In the genomic region with DNA sequence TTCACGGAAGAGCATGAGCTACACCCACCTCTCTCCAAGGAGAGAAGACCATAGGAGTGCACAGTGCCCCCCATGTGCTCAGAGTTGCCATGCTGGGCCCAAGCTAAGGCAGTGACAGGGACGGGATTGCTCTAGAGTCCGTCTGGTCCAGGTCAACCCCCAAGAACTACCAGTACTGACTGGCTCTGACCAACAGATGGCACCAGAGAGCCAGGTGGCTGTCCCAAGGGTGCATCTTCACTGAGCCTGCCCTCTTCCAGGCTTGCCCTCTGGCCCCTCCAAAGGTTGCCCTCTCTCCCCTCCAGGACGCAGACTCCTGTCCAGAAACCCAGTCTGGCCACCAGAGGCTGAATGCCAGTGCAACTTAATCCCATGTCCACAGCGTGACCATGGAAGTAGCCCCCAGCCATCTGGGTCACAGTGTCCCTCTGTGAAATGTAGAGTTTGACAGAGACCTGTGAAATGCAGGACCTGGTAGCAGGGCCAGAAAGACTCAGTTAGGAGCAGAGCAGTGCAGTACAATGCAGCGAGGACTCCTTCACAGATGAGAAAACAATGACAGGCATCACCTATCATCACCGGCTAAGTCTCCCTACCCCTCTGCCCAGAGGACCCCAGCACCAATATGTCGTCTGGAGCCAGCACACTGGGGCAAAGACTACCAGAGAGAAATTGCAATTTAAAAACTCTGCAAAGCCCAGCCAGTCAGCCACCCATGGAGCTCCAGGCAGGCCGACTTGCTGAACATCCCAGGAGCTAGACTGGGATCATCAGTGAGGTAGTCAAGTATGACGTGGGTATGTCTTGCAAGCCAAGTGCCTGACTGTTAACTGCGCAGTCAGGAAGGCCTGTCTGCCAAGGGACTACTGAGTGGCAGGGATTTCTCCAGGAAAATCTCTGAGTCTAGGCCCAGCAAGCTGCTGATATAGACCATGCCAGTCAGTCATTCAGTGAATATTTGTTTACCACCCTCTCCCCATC, we compare ENCODE assay signal across 7 cellular contexts. TPM values are rescaled to one million over a fixed set of nuclear protein-coding genes. Genes with fewer than 3 reads are reported as not detected.
DNase-seq lines count a peak whose midpoint lies in the region; ATAC-seq, FAIRE-seq and TF ChIP-seq lines count a peak whose summit lies in the region.

No MANE protein-coding gene starts in this region.

- peak; percentile 60 for DNase-seq in GM12892 (ENCODE audit: insufficient read length)
- DNase-seq in NCI-H460 (ENCODE audit: extremely low read depth, low read depth): peak; percentile 77
- DNase-seq in activated CD8-positive, alpha-beta T cell treated with anti-CD3 and anti-CD28 coated beads for 36 hours: peak; percentile 81
- peak; percentile 78 to 81 (median 79) for DNase-seq in effector memory CD8-positive, alpha-beta T cell
- peak; percentile 75 for DNase-seq in midbrain (lab: John Stamatoyannopoulos, UW)
- DNase-seq in stimulated activated CD8-positive, alpha-beta memory T cell treated with anti-CD3 and anti-CD28 coated beads, Interleukin-4, amount 100 ng/mL, for 48 hours: peak; percentile 86

- H3K27me3 Mint-ChIP-seq in activated CD8-positive, alpha-beta T cell treated with anti-CD3 and anti-CD28 coated beads for 36 hours: no peaks in the 10 kb centered on the region
- no peaks in the 10 kb centered on the region for H3K27me3 Mint-ChIP-seq in effector memory CD8-positive, alpha-beta T cell

- POLR2A ChIA-PET in activated CD8-positive, alpha-beta T cell treated with anti-CD3 and anti-CD28 coated beads for 36 hours (lab: Charles Lee): interaction anchor here (1.0 to 1.1 kb wide), 2 partner anchors 7 to 9 kb away, joined by 3 to 4 read pairs; no protein-coding TSS in a partner anchor

- FAIRE-seq in GM12892 (lab: Jason Lieb, UNC): peak; percentile 87

- no peaks in the 10 kb centered on the region for H3K9me3 Mint-ChIP-seq in activated CD8-positive, alpha-beta T cell treated with anti-CD3 and anti-CD28 coated beads for 36 hours
- H3K9me3 Mint-ChIP-seq in effector memory CD8-positive, alpha-beta T cell: no peaks in the 10 kb centered on the region

- peak; percentile 86 for ATAC-seq in HG02870 (IDR thresholded peaks at IDR 0.05; ENCODE audit: unreplicated experiment)
- ATAC-seq in activated CD8-positive, alpha-beta T cell treated with anti-CD3 and anti-CD28 coated beads for 36 hours: peak; percentile 99
- peak; percentile 98 for ATAC-seq in effector memory CD8-positive, alpha-beta T cell (replicated peaks)

- CTCF ChIA-PET in activated CD8-positive, alpha-beta T cell treated with anti-CD3 and anti-CD28 coated beads for 36 hours (lab: Charles Lee): interaction anchor here (0.7 to 5.9 kb wide), 40 partner anchors 7 to 476 kb away, joined by 3 to 69 read pairs (median 4); a partner anchor contains a TSS

- no peaks in the 10 kb centered on the region for H3K36me3 Mint-ChIP-seq in activated CD8-positive, alpha-beta T cell treated with anti-CD3 and anti-CD28 coated beads for 36 hours (ENCODE audit: low read depth)
- peaks cover 9% of the 10 kb centered on the region for H3K36me3 Mint-ChIP-seq in effector memory CD8-positive, alpha-beta T cell (ENCODE audit: insufficient read depth)

- H3K4me3 Mint-ChIP-seq in activated CD8-positive, alpha-beta T cell treated with anti-CD3 and anti-CD28 coated beads for 36 hours: no peak overlapping the region
- H3K4me3 Mint-ChIP-seq in effector memory CD8-positive, alpha-beta T cell: no peak overlapping the region

- H3K4me1 Mint-ChIP-seq in activated CD8-positive, alpha-beta T cell treated with anti-CD3 and anti-CD28 coated beads for 36 hours (ENCODE audit: low read depth): no peaks in the 10 kb centered on the region
- no peaks in the 10 kb centered on the region for H3K4me1 Mint-ChIP-seq in effector memory CD8-positive, alpha-beta T cell (ENCODE audit: low read depth in 2 of 2)

- intact Hi-C loops in activated CD8-positive, alpha-beta T cell treated with anti-CD3 and anti-CD28 coated beads for 36 hours (cut with micrococcal nuclease): loop anchor here (2.0 to 10.0 kb wide), 2 partner anchors 104 to 400 kb away; no protein-coding TSS in a partner anchor

- TF ChIP-seq POLR2A in GM12892 (IDR thresholded peaks at IDR 0.05; ENCODE audit: low read depth, low read length): no peak

- H3K27ac Mint-ChIP-seq in activated CD8-positive, alpha-beta T cell treated with anti-CD3 and anti-CD28 coated beads for 36 hours: no peak overlapping the region
- peak overlapping the region in 1 of 2 donors; percentile 39 for H3K27ac Mint-ChIP-seq in effector memory CD8-positive, alpha-beta T cell

- peak; percentile 87 for TF ChIP-seq CTCF in activated CD8-positive, alpha-beta T cell treated with anti-CD3 and anti-CD28 coated beads for 36 hours (IDR thresholded peaks at IDR 0.05)

RNA-seq across cellular contexts. Expression of a gene that starts 7.7 kb away (rescaled TPM):
- polyA plus RNA-seq in GM12892 (2012; ENCODE audit: missing spikeins): 557 TPM
- total RNA-seq in NCI-H460 (2014; rRNA removed; shearing (Covaris generic)): 412 and 435 TPM in 2 replicates
- 282 and 326 TPM in 2 replicates for polyA plus RNA-seq in NCI-H460 (2014; cell fraction: nucleus; rRNA removed)
- total RNA-seq in activated CD8-positive, alpha-beta T cell treated with anti-CD3 and anti-CD28 coated beads for 36 hours: 100 to 1,000 TPM; 235 to 242 TPM

RNA-seq across cellular contexts. Expression of a gene that starts 41.4 kb away (rescaled TPM):
- polyA plus RNA-seq in GM12892 (2012; ENCODE audit: missing spikeins): 93.8 TPM
- total RNA-seq in NCI-H460 (2014; rRNA removed; shearing (Covaris generic)): 111 and 172 TPM in 2 replicates
- polyA plus RNA-seq in NCI-H460 (2014; cell fraction: nucleus; rRNA removed): 146 and 207 TPM in 2 replicates
- total RNA-seq in activated CD8-positive, alpha-beta T cell treated with anti-CD3 and anti-CD28 coated beads for 36 hours: 100 to 1,000 TPM; 147 to 153 TPM

Comparison
In these comparisons a context has a peak if more than half of its experiments do, and no peak if none do; other contexts are left out.
1. Peak in every context shown above with its lines: DNase-seq and ATAC-seq.